ENCODE assay signal across 1 cellular context in the genomic region with DNA sequence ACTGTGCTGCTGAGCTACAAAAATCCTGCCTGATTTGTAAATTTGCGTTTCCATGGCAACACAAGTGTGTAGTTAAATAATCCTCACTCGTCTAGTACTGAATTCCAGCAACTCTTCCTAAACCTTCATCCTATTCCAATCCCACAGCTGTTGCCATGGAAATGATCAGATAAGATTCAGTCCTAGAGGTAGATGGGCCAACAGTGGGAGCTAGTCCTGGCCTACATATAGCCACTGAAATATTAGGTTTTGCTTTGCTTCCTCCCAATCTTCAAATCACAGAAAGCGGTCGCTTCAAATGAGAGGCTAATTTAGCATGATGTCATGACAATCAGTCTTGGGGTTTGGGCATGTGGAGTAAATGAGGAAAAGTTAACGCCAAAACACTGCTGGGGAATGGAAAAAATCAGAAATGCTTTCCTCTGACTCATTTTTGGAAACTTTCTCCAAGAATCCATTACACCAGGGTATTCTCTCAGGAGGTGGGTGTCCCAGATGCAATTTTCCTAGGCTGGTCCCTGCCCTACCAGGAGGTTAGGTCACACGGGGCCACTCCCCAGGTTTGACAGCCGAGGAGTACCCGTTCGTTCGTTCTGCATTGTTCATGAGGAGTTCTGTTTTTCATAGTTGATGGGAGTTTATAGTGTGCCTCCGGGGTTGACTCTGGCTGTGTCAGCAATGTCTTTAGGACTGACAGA.
TF ChIP-seq lines count a peak whose summit lies in the region.

No MANE protein-coding gene starts in this region.

TF ChIP-seq in GM23338, 12 proteins besides CTCF, POLR2A, EP300 and RAD21 (continued from another document):
- no peak for TF ChIP-seq ZNF462 (CRISPR knock-in tag; IDR thresholded peaks at IDR 0.05)
